In the genomic region with DNA sequence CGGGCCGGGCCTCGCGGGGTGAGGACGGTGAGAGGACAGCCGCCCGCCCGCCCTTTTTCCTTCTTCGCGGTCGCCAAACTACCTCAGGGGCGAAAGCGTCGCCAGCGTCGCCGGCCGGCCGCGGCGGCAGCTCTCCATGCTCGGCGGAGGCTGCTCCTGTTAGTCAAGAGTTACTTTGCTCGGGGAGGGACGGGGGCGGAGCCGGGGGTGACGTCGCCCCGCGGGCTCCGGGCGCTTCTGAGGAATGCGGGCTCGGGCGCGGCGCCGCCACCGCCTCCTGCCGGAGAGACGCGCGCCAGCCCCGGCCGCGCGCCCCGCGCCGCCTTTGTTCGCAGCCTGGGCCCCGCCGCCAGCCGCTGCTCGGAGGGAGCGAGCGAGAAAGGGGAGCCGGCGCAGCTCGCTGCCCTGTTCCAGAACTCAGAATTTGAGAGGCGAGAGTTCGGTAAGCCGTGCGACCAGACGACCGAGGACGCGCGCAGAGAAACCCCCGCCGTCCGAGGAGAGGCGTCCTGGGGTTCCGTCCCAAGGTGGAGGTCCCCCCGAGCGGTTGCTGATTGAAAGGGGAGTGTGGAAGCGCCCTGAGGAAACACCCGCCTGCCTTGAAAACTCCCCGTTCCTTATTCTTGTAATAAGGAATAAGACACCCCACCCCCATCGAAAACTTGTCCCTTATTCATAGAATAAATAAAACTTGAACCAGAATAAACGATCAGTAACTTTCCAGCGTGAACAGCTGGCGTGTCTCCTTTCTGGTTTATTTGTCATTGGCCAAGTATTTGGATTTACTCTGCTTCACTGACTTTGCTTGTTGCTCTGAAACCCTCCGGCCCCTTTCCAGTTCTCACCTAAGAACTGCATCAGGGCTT, we compare ENCODE assay signal across 8 cellular contexts. TPM values are rescaled to one million over a fixed set of nuclear protein-coding genes. Genes with fewer than 3 reads are reported as not detected.
DNase-seq lines count a peak whose midpoint lies in the region; ATAC-seq and TF ChIP-seq lines count a peak whose summit lies in the region.

TSS of gene PTPRK (minus strand) at position 164 of the 866 bp plus-strand sequence. CDS start 241 bp downstream, outside the sequence.

- peaks cover 27% of the 10 kb centered on the region for H3K79me2 ChIP-seq in neural cell (replicated peaks; ENCODE audit: insufficient read depth, low read length)

- H3K4me1 Mint-ChIP-seq in stimulated activated naive CD8-positive, alpha-beta T cell treated with anti-CD3 and anti-CD28 coated beads, Interleukin-15, amount 100 ng/mL, for 72 hours = peaks cover 32% of the 10 kb centered on the region

- H3K4me3 ChIP-seq in Peyer's patch (peak within 1 kb of the TSS; percentile 49 to 97 (median 72)), foreskin fibroblast (ENCODE audit: low read depth in 1 of 2, low read length in 2 of 2) (peak within 1 kb of the TSS; percentile 92 to 100), neural cell (ENCODE audit: low read length) (peak within 1 kb of the TSS; percentile 78)

- H3K4me3 Mint-ChIP-seq in stimulated activated naive CD8-positive, alpha-beta T cell treated with anti-CD3 and anti-CD28 coated beads, Interleukin-15, amount 100 ng/mL, for 72 hours = peak within 1 kb of the TSS; percentile 97 to 99

- no peaks in the 10 kb centered on the region for H3K9me3 Mint-ChIP-seq in stimulated activated naive CD8-positive, alpha-beta T cell treated with anti-CD3 and anti-CD28 coated beads, Interleukin-15, amount 100 ng/mL, for 72 hours

- H3K9me2 ChIP-seq in neural cell (ENCODE audit: insufficient read depth, low read length) = no peaks in the 10 kb centered on the region

- H3K36me3 ChIP-seq in Peyer's patch (no peaks in the 10 kb centered on the region), neural cell (ENCODE audit: insufficient read depth, low read length) (no peaks in the 10 kb centered on the region)

- H3K27ac Mint-ChIP-seq in stimulated activated naive CD8-positive, alpha-beta T cell treated with anti-CD3 and anti-CD28 coated beads, Interleukin-15, amount 100 ng/mL, for 72 hours = peak within 1 kb of the TSS; percentile 96 to 99

- no peaks in the 10 kb centered on the region for H3F3A ChIP-seq in neural cell (ENCODE audit: insufficient read depth, low read length, poor library complexity, severe bottlenecking)

- peak within 1 kb of the TSS; percentile 85 for H3K4me2 ChIP-seq in neural cell (ENCODE audit: low read length)

- TF ChIP-seq POLR2A in Peyer's patch (IDR thresholded peaks at IDR 0.05) = peak; percentile 96 to 99

- DNase-seq in COR-L47 (lab: John Stamatoyannopoulos, UW) = peak; percentile 53
- peak; percentile 47 to 96 (median 94) for DNase-seq in Peyer's patch
- DNase-seq in activated gamma-delta T cell treated with anti-CD3 and anti-CD28 coated beads, Interleukin-2, amount 50 U/mL, for 16 hours (ENCODE audit: low read depth) = peak; percentile 76
- DNase-seq in foreskin fibroblast = peak; percentile 95 to 98
- DNase-seq in stimulated activated naive CD8-positive, alpha-beta T cell treated with anti-CD3 and anti-CD28 coated beads, Interleukin-15, amount 100 ng/mL, for 72 hours = peak; percentile 90 to 92

- peak; percentile 66 for TF ChIP-seq EP300 in neural cell (conservative IDR thresholded peaks at IDR 0.05; ENCODE audit: poor library complexity, severe bottlenecking)

- H3K9ac ChIP-seq in neural cell (ENCODE audit: low read length) = peak within 1 kb of the TSS; percentile 86

- H3K27me3 Mint-ChIP-seq in stimulated activated naive CD8-positive, alpha-beta T cell treated with anti-CD3 and anti-CD28 coated beads, Interleukin-15, amount 100 ng/mL, for 72 hours = peaks cover 47% of the 10 kb centered on the region

- H3K9me3 ChIP-seq in Peyer's patch (no peaks in the 10 kb centered on the region), neural cell (ENCODE audit: low read length) (no peaks in the 10 kb centered on the region)

- TF ChIP-seq CTCF in Peyer's patch (IDR thresholded peaks at IDR 0.05) = peak in 4 of 6 experiments; percentile 41 to 90 (median 84)
- TF ChIP-seq CTCF in foreskin fibroblast (IDR thresholded peaks at IDR 0.05; ENCODE audit: low read depth, low read length) = peak; percentile 2
- peak; percentile 85 for TF ChIP-seq CTCF in neural cell (IDR thresholded peaks at IDR 0.05; ENCODE audit: poor library complexity, severe bottlenecking)

- TF ChIP-seq RAD21 in neural cell (conservative IDR thresholded peaks at IDR 0.05) = peak; percentile 73

- peak within 1 kb of the TSS; percentile 71 to 98 (median 92) for H3K27ac ChIP-seq in Peyer's patch
- H3K27ac ChIP-seq in neural cell (ENCODE audit: low read length) = peak within 1 kb of the TSS; percentile 82

- peak within 1 kb of the TSS; percentile 53 for H2AFZ ChIP-seq in neural cell (ENCODE audit: low read depth, low read length)

- H3K4me1 ChIP-seq in Peyer's patch = peaks cover 0 to 14% (median 0%) of the 10 kb centered on the region in 4 donors

- ATAC-seq in GM19452 (IDR thresholded peaks at IDR 0.05; ENCODE audit: unreplicated experiment) (peak; percentile 83), HG03571 (IDR thresholded peaks at IDR 0.05; ENCODE audit: unreplicated experiment) (peak; percentile 92)
- ATAC-seq in stimulated activated naive CD8-positive, alpha-beta T cell treated with anti-CD3 and anti-CD28 coated beads, Interleukin-15, amount 100 ng/mL, for 72 hours = peak; percentile 89

- H4K20me1 ChIP-seq in neural cell (ENCODE audit: insufficient read depth) = no peaks in the 10 kb centered on the region

- no peaks in the 10 kb centered on the region for H3K27me3 ChIP-seq in Peyer's patch
- peaks cover 20% of the 10 kb centered on the region for H3K27me3 ChIP-seq in neural cell (ENCODE audit: insufficient read depth, low read depth, low read length)

TF ChIP-seq in neural cell, 6 proteins besides CTCF, POLR2A, EP300 and RAD21:
- TF ChIP-seq TAF1 (IDR thresholded peaks at IDR 0.05; ENCODE audit: low read depth) (no peak), MXI1 (conservative IDR thresholded peaks at IDR 0.05; ENCODE audit: poor library complexity, severe bottlenecking) (peak; percentile 85), EZH2 (IDR thresholded peaks at IDR 0.05; ENCODE audit: borderline replicate concordance, insufficient read depth, low read length, poor library complexity, severe bottlenecking) (no peak), REST (IDR thresholded peaks at IDR 0.05; ENCODE audit: borderline replicate concordance) (peak; percentile 70), SMC3 (conservative IDR thresholded peaks at IDR 0.05; ENCODE audit: poor library complexity) (peak; percentile 78), POLR2AphosphoS5 (IDR thresholded peaks at IDR 0.05) (peak; percentile 88)

RNA-seq across cellular contexts. Expression of gene PTPRK, which starts in this region (rescaled TPM):
- total RNA-seq in Peyer's patch = 100 to 1,000 TPM; 109 to 192 (median 153) TPM
- polyA plus RNA-seq in neural cell = 10.4 and 14.9 TPM in 2 replicates
- polyA minus RNA-seq in neural cell = 47.0 and 49.2 TPM in 2 replicates

Comparison
In these comparisons a context has a peak if more than half of its experiments do, and no peak if none do; other contexts are left out.
1. Peak in every context shown above with its lines: DNase-seq, ATAC-seq, H3K4me3 ChIP-seq and H3K27ac ChIP-seq.
2. CTCF ChIP-seq: peak in every context shown above with its lines; median percentile 85 in neural cell; 84 in Peyer's patch; 2 in foreskin fibroblast.